12 cellular contexts compared by ENCODE assay signal in the genomic region with DNA sequence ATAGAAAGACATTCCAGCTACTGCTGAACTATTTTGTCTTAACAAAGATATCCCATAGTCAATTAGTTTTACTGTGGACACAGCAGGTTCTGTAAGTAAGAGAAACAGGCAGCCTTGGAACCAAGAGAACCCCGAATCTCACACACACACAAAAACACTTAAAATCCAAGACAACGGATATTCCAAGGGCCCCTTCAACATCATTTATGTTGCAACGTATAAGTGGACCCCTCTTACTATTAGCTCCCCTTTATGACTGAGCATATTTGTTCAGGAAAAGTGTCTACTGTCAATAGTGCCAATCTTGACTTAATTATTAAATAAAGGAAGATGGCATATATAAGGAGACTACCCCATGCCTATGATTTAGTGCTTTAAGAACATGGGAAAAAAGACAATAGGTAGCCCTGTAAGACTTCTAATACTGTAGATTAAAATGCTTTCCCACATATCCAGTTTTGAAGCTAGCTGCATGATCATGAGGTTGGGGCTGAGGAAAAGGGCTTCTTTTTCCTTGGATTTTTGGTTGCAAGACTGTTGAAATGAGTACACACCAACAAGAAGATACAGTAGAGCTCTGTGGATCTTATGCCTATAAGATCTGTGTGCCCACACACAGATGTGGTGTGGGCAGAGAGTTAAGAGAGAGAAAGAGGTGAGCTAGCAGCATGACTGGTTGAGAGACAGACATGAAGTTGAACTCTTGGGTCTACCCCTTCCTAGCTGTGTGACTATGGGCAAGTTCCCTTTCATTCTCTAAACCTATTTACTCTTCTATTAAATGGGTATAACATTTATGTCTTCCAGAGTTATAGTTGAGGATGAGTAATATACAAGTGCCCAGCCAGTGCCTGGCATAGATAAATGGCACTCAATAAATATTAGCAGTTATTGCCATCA. TPM values are rescaled to one million over a fixed set of nuclear protein-coding genes. Genes with fewer than 3 reads are reported as not detected.
DNase-seq lines count a peak whose midpoint lies in the region; ATAC-seq and TF ChIP-seq lines count a peak whose summit lies in the region.
"Had no signal": no experiment of that assay in that cellular context is flagged by ENCODE, and none has a peak within 500 bp of the region (broad histone marks: within the 10 kb centered on the region; RNA-seq: fewer than 3 reads in every experiment).

No MANE protein-coding gene starts in this region.

- H3K9me3 ChIP-seq in BLaER1 treated with 17β-estradiol and CSF1 and Interleukin-3, amounts not matched to agents 10 nM and 100 nM (replicated peaks in 1 of 11), result peaks cover 0 to 16% (median 8%) of the 10 kb centered on the region in 11 experiments; a peak in 9 of 22 replicates
- no peaks in the 10 kb centered on the region for H3K9me3 ChIP-seq in DND-41 (ENCODE audit: insufficient read depth, low read length, severe bottlenecking)
- no peaks in the 10 kb centered on the region for H3K9me3 ChIP-seq in psoas muscle
- H3K9me3 ChIP-seq: lower lobe of right lung had no signal

- WGBS in psoas muscle, 3 donors, result 95 to 97% (median 96%) methylated on average over 3 of the region's 3 CpGs

- peak overlapping the region; percentile 94 for H3K4me3 Mint-ChIP-seq in activated CD8-positive, alpha-beta T cell treated with anti-CD3 and anti-CD28 coated beads, Interleukin-2, amount 10 ng/mL, durations not matched to agents 7 days and 5 days
- H3K4me3 Mint-ChIP-seq in naive B cell, result peak overlapping the region in 5 of 8 donors; percentile 89 to 97 (median 96)

- H3K4me2 ChIP-seq in BLaER1 treated with 17β-estradiol and CSF1 and Interleukin-3, amounts not matched to agents 10 nM and 100 nM, result peak overlapping the region; percentile 77 to 97 (median 89); a peak in 20 of 22 replicates
- H3K4me2 ChIP-seq in DND-41 (ENCODE audit: insufficient read depth, low read length), result peak overlapping the region; percentile 68

- peaks cover 71% of the 10 kb centered on the region for H3K79me2 ChIP-seq in DND-41 (ENCODE audit: insufficient read depth, low read length)

- H3K4me3 ChIP-seq in BLaER1 treated with 17β-estradiol and CSF1 and Interleukin-3, amounts not matched to agents 10 nM and 100 nM, result no peak overlapping the region
- H3K4me3 ChIP-seq in DND-41 (ENCODE audit: low read depth in 1 of 2, low read length in 2 of 2), result 0 out of 4 replicates have a peak overlapping the region, but pooled peaks of 1 of the 2 experiments have one; percentile 83
- H3K4me3 ChIP-seq in psoas muscle, result no peak overlapping the region

- DNase-seq in DND-41, result no peak
- DNase-seq in activated CD8-positive, alpha-beta T cell treated with anti-CD3 and anti-CD28 coated beads, Interleukin-2, amount 10 ng/mL, durations not matched to agents 7 days and 5 days, result no peak
- no peak for DNase-seq in naive B cell
- DNase-seq in psoas muscle, result no peak
- no peak for DNase-seq in LoVo (ENCODE audit: low spot score)
- DNase-seq: effector memory CD4-positive, alpha-beta T cell; lower lobe of right lung; NCI-H146; nucleus accumbens had no signal

- intact Hi-C loops in psoas muscle (cut with DNase I), result loop anchor here in 1 of 2 donors (10.0 kb wide), 1 partner anchor 906 kb away; no protein-coding TSS in a partner anchor

- POLR2A ChIA-PET in activated CD8-positive, alpha-beta T cell treated with anti-CD3 and anti-CD28 coated beads, Interleukin-2, amount 10 ng/mL, durations not matched to agents 7 days and 5 days (lab: Charles Lee), result interaction anchor here (0.7 to 1.8 kb wide), 2 partner anchors 20 to 108 kb away, joined by 3 to 7 read pairs; no protein-coding TSS in a partner anchor

- H3K27me3 Mint-ChIP-seq in activated CD8-positive, alpha-beta T cell treated with anti-CD3 and anti-CD28 coated beads, Interleukin-2, amount 10 ng/mL, durations not matched to agents 7 days and 5 days (ENCODE audit: low read depth), result peaks cover 5% of the 10 kb centered on the region
- H3K27me3 Mint-ChIP-seq in naive B cell, result no peaks in the 10 kb centered on the region

- H3K27me3 ChIP-seq in BLaER1 treated with 17β-estradiol and CSF1 and Interleukin-3, amounts not matched to agents 10 nM and 100 nM, result no peaks in the 10 kb centered on the region
- H3K27me3 ChIP-seq in DND-41 (ENCODE audit: insufficient read depth, low read length, poor library complexity) (peaks cover 8% of the 10 kb centered on the region), psoas muscle (ENCODE audit: insufficient read depth in 3 of 3, low read length in 2 of 3) (no peaks in the 10 kb centered on the region)

- peaks cover 36 to 47% (median 43%) of the 10 kb centered on the region in 10 experiments for H3K4me1 ChIP-seq in BLaER1 treated with 17β-estradiol and CSF1 and Interleukin-3, amounts not matched to agents 10 nM and 100 nM
- H3K4me1 ChIP-seq in DND-41 (ENCODE audit: insufficient read depth, low read length) (peaks cover 32% of the 10 kb centered on the region), psoas muscle (peaks cover 30% of the 10 kb centered on the region)

- peaks cover 0 to 7% (median 0%) of the 10 kb centered on the region in 11 experiments; a peak in 1 of 22 replicates for H4K20me1 ChIP-seq in BLaER1 treated with 17β-estradiol and CSF1 and Interleukin-3, amounts not matched to agents 10 nM and 100 nM
- H4K20me1 ChIP-seq in DND-41 (ENCODE audit: insufficient read depth, low read length), result peaks cover 21% of the 10 kb centered on the region

- CTCF ChIA-PET in activated CD8-positive, alpha-beta T cell treated with anti-CD3 and anti-CD28 coated beads, Interleukin-2, amount 10 ng/mL, durations not matched to agents 7 days and 5 days (lab: Charles Lee), result interaction anchor here (0.7 to 1.7 kb wide), 6 partner anchors 8 to 427 kb away, joined by 3 to 6 read pairs (median 4); a partner anchor contains a TSS

- peaks cover 67% of the 10 kb centered on the region for H3K4me1 Mint-ChIP-seq in activated CD8-positive, alpha-beta T cell treated with anti-CD3 and anti-CD28 coated beads, Interleukin-2, amount 10 ng/mL, durations not matched to agents 7 days and 5 days (ENCODE audit: low read depth)
- H3K4me1 Mint-ChIP-seq in naive B cell, result peaks cover 47 to 61% (median 58%) of the 10 kb centered on the region in 3 donors

- peaks cover 5% of the 10 kb centered on the region for H3K9me3 Mint-ChIP-seq in activated CD8-positive, alpha-beta T cell treated with anti-CD3 and anti-CD28 coated beads, Interleukin-2, amount 10 ng/mL, durations not matched to agents 7 days and 5 days (ENCODE audit: insufficient read depth)
- peaks cover 0 to 4% (median 0%) of the 10 kb centered on the region in 7 donors for H3K9me3 Mint-ChIP-seq in naive B cell

- no peak for TF ChIP-seq CTCF in DND-41 (IDR thresholded peaks at IDR 0.05; ENCODE audit: borderline replicate concordance, extremely low read depth, low read length, poor library complexity, severe bottlenecking)
- no peak for TF ChIP-seq CTCF in psoas muscle (IDR thresholded peaks at IDR 0.05)

- peaks cover 7 to 58% (median 30%) of the 10 kb centered on the region in 11 experiments; a peak in 21 of 22 replicates for H3K36me3 ChIP-seq in BLaER1 treated with 17β-estradiol and CSF1 and Interleukin-3, amounts not matched to agents 10 nM and 100 nM
- H3K36me3 ChIP-seq in DND-41 (ENCODE audit: insufficient read depth, low read length) (peaks cover 24% of the 10 kb centered on the region), psoas muscle (ENCODE audit: insufficient read depth in 1 of 2, low read depth in 1 of 2) (peaks cover 0 to 5% of the 10 kb centered on the region in 2 donors)

- ATAC-seq in DND-41 (ENCODE audit: insufficient read depth, low read depth), result no peak
- ATAC-seq in activated CD8-positive, alpha-beta T cell treated with anti-CD3 and anti-CD28 coated beads, Interleukin-2, amount 10 ng/mL, durations not matched to agents 7 days and 5 days, result no peak
- ATAC-seq in naive B cell (ENCODE audit: low read depth in 2 of 2), result no peak
- ATAC-seq in psoas muscle, result no peak
- no peak for ATAC-seq in HG03097 (IDR thresholded peaks at IDR 0.05; ENCODE audit: low FRiP score, unreplicated experiment)
- no peak for ATAC-seq in HG02870 (IDR thresholded peaks at IDR 0.05; ENCODE audit: unreplicated experiment)
- ATAC-seq: lower lobe of right lung had no signal

- H2AFZ ChIP-seq in DND-41 (ENCODE audit: low read depth, low read length), result no peak overlapping the region

- H3K9ac ChIP-seq in BLaER1 treated with 17β-estradiol and CSF1 and Interleukin-3, amounts not matched to agents 10 nM and 100 nM, result no peak overlapping the region
- no peak overlapping the region for H3K9ac ChIP-seq in DND-41 (ENCODE audit: low read depth, low read length)

- H3K36me3 Mint-ChIP-seq in activated CD8-positive, alpha-beta T cell treated with anti-CD3 and anti-CD28 coated beads, Interleukin-2, amount 10 ng/mL, durations not matched to agents 7 days and 5 days (ENCODE audit: low read depth), result peaks cover 59% of the 10 kb centered on the region
- no peaks in the 10 kb centered on the region for H3K36me3 Mint-ChIP-seq in naive B cell

- H3K27ac Mint-ChIP-seq in activated CD8-positive, alpha-beta T cell treated with anti-CD3 and anti-CD28 coated beads, Interleukin-2, amount 10 ng/mL, durations not matched to agents 7 days and 5 days, result peak overlapping the region; percentile 99
- H3K27ac Mint-ChIP-seq in naive B cell, result peak overlapping the region; percentile 95 to 100 (median 99)

- H3K27ac ChIP-seq in BLaER1 treated with 17β-estradiol and CSF1 and Interleukin-3, amounts not matched to agents 10 nM and 100 nM, result peak overlapping the region in 1 of 11 experiments; percentile 89; a peak in 1 of 22 replicates
- H3K27ac ChIP-seq in DND-41 (ENCODE audit: low read length) (peak overlapping the region; percentile 74; the same call in 1 of the 2 replicates), psoas muscle (no peak overlapping the region)
- H3K27ac ChIP-seq: lower lobe of right lung had no signal

RNA-seq across cellular contexts. Expression of a gene that starts 3.0 kb away (rescaled TPM):
- total RNA-seq in activated CD8-positive, alpha-beta T cell treated with anti-CD3 and anti-CD28 coated beads, Interleukin-2, amount 10 ng/mL, durations not matched to agents 7 days and 5 days, result 10 to 100 TPM; 39.4 to 41.3 TPM
- polyA plus RNA-seq in naive B cell (ENCODE audit: low read depth in 6 of 6) (10 to 100 TPM; 21.3 to 53.8 (median 32.0) TPM), psoas muscle (10 to 100 TPM in 1 of 3 donors, 1 to 10 TPM in 2; 6.2 to 11.0 (median 7.6) TPM)
- 1 to 10 TPM; 3.0 to 9.2 (median 4.2) TPM for total RNA-seq in psoas muscle
